8 cellular contexts compared by ENCODE assay signal in the genomic region with DNA sequence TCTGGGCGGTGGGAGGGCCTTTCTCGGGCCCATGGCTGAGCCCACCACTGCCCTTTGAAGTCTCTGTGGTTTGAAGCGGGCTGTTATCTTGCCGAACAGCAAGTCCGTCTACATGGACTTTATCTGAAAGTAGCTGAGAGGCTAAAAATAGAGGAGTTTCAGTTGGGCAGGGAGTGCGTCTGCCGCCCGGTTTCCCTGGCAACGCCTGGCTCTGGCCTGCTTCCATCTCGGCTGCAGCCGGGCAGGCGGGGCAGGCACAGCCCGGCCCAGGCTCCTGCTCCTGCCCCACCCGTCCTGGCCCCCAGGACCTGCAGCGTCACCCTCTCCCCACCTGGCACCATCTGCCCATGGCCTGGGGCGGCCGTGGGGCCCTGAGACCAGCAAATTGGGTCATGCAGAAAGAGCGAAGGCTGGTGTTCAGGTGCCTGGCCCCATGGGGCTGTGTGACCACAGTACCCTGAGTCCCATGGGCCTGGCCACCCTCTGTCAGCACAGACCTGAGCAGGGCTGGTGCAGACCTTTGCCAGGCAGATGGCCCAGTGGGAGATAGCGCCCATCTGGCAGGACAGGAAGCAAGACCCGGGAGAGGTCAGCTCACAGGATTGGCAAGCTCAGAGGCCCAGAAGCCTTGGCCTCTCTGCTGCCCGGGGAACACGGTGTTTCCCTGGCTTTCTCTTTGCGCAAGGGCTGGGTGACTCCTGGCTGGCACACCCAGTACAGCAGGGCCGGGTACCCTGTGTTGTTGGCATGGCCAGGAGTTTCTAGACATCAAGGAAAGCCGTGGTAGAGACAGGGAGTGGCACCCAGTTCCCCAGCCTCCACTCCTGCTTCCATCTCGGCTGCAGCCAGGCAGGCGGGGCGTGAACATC.
DNase-seq lines count a peak whose midpoint lies in the region; ATAC-seq and TF ChIP-seq lines count a peak whose summit lies in the region.

No MANE protein-coding gene starts in this region.

- H3K36me3 ChIP-seq in brain microvascular endothelial cell (replicated peaks) (no peaks in the 10 kb centered on the region), skeletal muscle tissue (ENCODE audit: control insufficient read depth in 3 of 3, insufficient read depth in 3 of 3, low read length in 3 of 3) (no peaks in the 10 kb centered on the region)

- in situ Hi-C loops in brain microvascular endothelial cell (cut with HindIII; ENCODE audit: low pct_ligation_motif_present, low sequenced_read_pairs), result no loop called here

- H3K4me3 ChIP-seq in AG10803 (ENCODE audit: low read length) (no peak overlapping the region), brain microvascular endothelial cell (ENCODE audit: low read depth, low read length) (no peak overlapping the region), skeletal muscle tissue (ENCODE audit: low read length in 3 of 3) (peak overlapping the region; percentile 56 to 71 (median 63))

- H3K27ac ChIP-seq in brain microvascular endothelial cell, result no peak overlapping the region
- H3K27ac ChIP-seq in skeletal muscle tissue (ENCODE audit: low read depth, low read length), result peak overlapping the region; percentile 54

- no peaks in the 10 kb centered on the region for H3K27me3 ChIP-seq in brain microvascular endothelial cell (replicated peaks)
- no peaks in the 10 kb centered on the region for H3K27me3 ChIP-seq in skeletal muscle tissue (ENCODE audit: control insufficient read depth in 3 of 3, insufficient read depth in 3 of 3, low read length in 3 of 3)

- H3K9me3 ChIP-seq in skeletal muscle tissue (ENCODE audit: control insufficient read depth in 3 of 3, low read length in 3 of 3), result no peaks in the 10 kb centered on the region

- peak overlapping the region; percentile 33 to 81 (median 76) for H3K9ac ChIP-seq in skeletal muscle tissue (ENCODE audit: low read depth in 1 of 3, low read length in 3 of 3)

- DNase-seq in AG10803 (ENCODE audit: low read depth) (peak; percentile 63), NCI-H226 (peak; percentile 86), brain microvascular endothelial cell (peak; percentile 27), iPS-NIHi11 (ENCODE audit: low spot score) (peak; percentile 67)

- TF ChIP-seq CTCF in AG10803 (conservative IDR thresholded peaks at IDR 0.05; ENCODE audit: low read length) (no peak), brain microvascular endothelial cell (IDR thresholded peaks at IDR 0.05; ENCODE audit: low read depth, low read length, missing control alignments) (no peak)

- peak; percentile 53 for ATAC-seq in GM19395 (IDR thresholded peaks at IDR 0.05; ENCODE audit: unreplicated experiment)
- no peak for ATAC-seq in GM21576 (IDR thresholded peaks at IDR 0.05; ENCODE audit: unreplicated experiment)
- ATAC-seq in HG02884 (IDR thresholded peaks at IDR 0.05; ENCODE audit: unreplicated experiment), result no peak

- peaks cover 22 to 30% (median 24%) of the 10 kb centered on the region in 3 donors for H3K4me1 ChIP-seq in skeletal muscle tissue (ENCODE audit: control insufficient read depth in 3 of 3, insufficient read depth in 3 of 3, low read length in 3 of 3)

Comparison
In these comparisons a context has a peak if more than half of its experiments do, and no peak if none do; other contexts are left out.
1. DNase-seq: peak in every context shown above with its lines; median percentile 86 in NCI-H226; 67 in iPS-NIHi11; 63 in AG10803; 27 in brain microvascular endothelial cell.
2. H3K4me3 ChIP-seq: peak in skeletal muscle tissue (3 of 3); none in AG10803 (single experiment) and brain microvascular endothelial cell (single experiment).